1 cellular context compared by ENCODE assay signal in genomic region chr15:51828621-51829359, GRCh38.
TF ChIP-seq lines count a peak whose summit lies in the region.

No MANE protein-coding gene starts in this region.

TF ChIP-seq in K562, 482 proteins besides CTCF, POLR2A, EP300 and RAD21 (continued from another document and continues in another):
- TF ChIP-seq ZBTB5 (IDR thresholded peaks at IDR 0.05) (no peak), NCOR1 (IDR thresholded peaks at IDR 0.05) (peak; percentile 22; the same call in 1 of the 2 replicates), SMARCE1 (IDR thresholded peaks at IDR 0.05) (peak; percentile 82), PCBP1 (IDR thresholded peaks at IDR 0.05; ENCODE audit: low read depth, low read length, poor library complexity, severe bottlenecking) (no peak), RCOR1 (IDR thresholded peaks at IDR 0.05; ENCODE audit: borderline replicate concordance in 1 of 2, low read depth in 2 of 2, low read length in 2 of 2) (peak in 1 of 2 experiments; percentile 91; a peak in 2 of 4 replicates), TCF7L2 (IDR thresholded peaks at IDR 0.05; ENCODE audit: low read depth, low read length) (no peak), RFX1 (IDR thresholded peaks at IDR 0.05) (no peak), MTF1 (CRISPR knock-in tag; IDR thresholded peaks at IDR 0.05; ENCODE audit: borderline replicate concordance) (no peak), MYBL2 (IDR thresholded peaks at IDR 0.05; ENCODE audit: low read depth) (no peak), MYBL2 (CRISPR knock-in tag; IDR thresholded peaks at IDR 0.05; ENCODE audit: borderline replicate concordance) (no peak), WHSC1 (IDR thresholded peaks at IDR 0.05; ENCODE audit: low read length) (no peak), NFATC3 (IDR thresholded peaks at IDR 0.05) (no peak), FOXP4 (CRISPR knock-in tag; IDR thresholded peaks at IDR 0.05; ENCODE audit: borderline replicate concordance) (no peak), YBX1 (IDR thresholded peaks at IDR 0.05) (no peak), JUND (IDR thresholded peaks at IDR 0.05; ENCODE audit: borderline replicate concordance, low read depth, low read length) (peak; percentile 53; the same call in 1 of the 2 replicates), JUND (tag; IDR thresholded peaks at IDR 0.05; ENCODE audit: borderline replicate concordance, low read depth, low read length) (no peak; the same call in 2 of the 3 replicates), MNT (conservative IDR thresholded peaks at IDR 0.05) (no peak), HLTF (IDR thresholded peaks at IDR 0.05) (no peak), ZNF75A (CRISPR knock-in tag; IDR thresholded peaks at IDR 0.05) (no peak), FIP1L1 (IDR thresholded peaks at IDR 0.05; ENCODE audit: low read depth, low read length, poor library complexity, severe bottlenecking) (no peak), BRF2 (IDR thresholded peaks at IDR 0.05; ENCODE audit: borderline replicate concordance, insufficient read depth, insufficient read length) (no peak), ZNF785 (CRISPR knock-in tag; IDR thresholded peaks at IDR 0.05) (no peak), RNF2 (IDR thresholded peaks at IDR 0.05) (peak; percentile 59; the same call in 1 of the 2 replicates), NFE2 (IDR thresholded peaks at IDR 0.05; ENCODE audit: low read depth) (peak; percentile 68), RBM15 (IDR thresholded peaks at IDR 0.05; ENCODE audit: insufficient read depth, low read length) (no peak), ATF7 (IDR thresholded peaks at IDR 0.05) (peak; percentile 59), HDAC2 (IDR thresholded peaks at IDR 0.05) (peak; percentile 27; the same call in 1 of the 2 replicates), C11orf30 (IDR thresholded peaks at IDR 0.05; ENCODE audit: low read depth) (no peak), SP1 (CRISPR knock-in tag; IDR thresholded peaks at IDR 0.05) (no peak), RNF219 (CRISPR knock-in tag; IDR thresholded peaks at IDR 0.05) (no peak), KDM1A (IDR thresholded peaks at IDR 0.05) (peak; percentile 57 to 66), KHSRP (IDR thresholded peaks at IDR 0.05) (0 out of 2 replicates have a peak, but pooled peaks have one; percentile 28), CEBPG (CRISPR knock-in tag; IDR thresholded peaks at IDR 0.05) (peak; percentile 93), CEBPG (tag; conservative IDR thresholded peaks at IDR 0.05 in 1 of 2, IDR thresholded peaks at IDR 0.05 in 1 of 2) (peak in 1 of 2 experiments; percentile 84; a peak in 2 of 4 replicates), ZNF699 (CRISPR knock-in tag; IDR thresholded peaks at IDR 0.05; ENCODE audit: insufficient replicate concordance) (no peak), CBX3 (IDR thresholded peaks at IDR 0.05; ENCODE audit: borderline replicate concordance in 1 of 2, low read length in 2 of 2) (no peak), ZFX (CRISPR knock-in tag; IDR thresholded peaks at IDR 0.05) (no peak)
- TF ChIP-seq, protein P1, sequence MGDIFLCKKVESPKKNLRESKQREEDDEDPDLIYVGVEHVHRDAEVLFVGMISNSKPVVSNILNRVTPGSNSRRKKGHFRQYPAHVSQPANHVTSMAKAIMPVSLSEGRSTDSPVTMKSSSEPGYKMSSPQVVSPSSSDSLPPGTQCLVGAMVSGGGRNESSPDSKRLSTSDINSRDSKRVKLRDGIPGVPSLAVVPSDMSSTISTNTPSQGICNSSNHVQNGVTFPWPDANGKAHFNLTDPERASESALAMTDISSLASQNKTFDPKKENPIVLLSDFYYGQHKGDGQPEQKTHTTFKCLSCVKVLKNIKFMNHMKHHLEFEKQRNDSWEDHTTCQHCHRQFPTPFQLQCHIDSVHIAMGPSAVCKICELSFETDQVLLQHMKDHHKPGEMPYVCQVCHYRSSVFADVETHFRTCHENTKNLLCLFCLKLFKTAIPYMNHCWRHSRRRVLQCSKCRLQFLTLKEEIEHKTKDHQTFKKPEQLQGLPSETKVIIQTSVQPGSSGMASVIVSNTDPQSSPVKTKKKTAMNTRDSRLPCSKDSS (IDR thresholded peaks at IDR 0.05; ENCODE audit: low read depth, partially characterized antibody): no peak
- TF ChIP-seq, protein P2, sequence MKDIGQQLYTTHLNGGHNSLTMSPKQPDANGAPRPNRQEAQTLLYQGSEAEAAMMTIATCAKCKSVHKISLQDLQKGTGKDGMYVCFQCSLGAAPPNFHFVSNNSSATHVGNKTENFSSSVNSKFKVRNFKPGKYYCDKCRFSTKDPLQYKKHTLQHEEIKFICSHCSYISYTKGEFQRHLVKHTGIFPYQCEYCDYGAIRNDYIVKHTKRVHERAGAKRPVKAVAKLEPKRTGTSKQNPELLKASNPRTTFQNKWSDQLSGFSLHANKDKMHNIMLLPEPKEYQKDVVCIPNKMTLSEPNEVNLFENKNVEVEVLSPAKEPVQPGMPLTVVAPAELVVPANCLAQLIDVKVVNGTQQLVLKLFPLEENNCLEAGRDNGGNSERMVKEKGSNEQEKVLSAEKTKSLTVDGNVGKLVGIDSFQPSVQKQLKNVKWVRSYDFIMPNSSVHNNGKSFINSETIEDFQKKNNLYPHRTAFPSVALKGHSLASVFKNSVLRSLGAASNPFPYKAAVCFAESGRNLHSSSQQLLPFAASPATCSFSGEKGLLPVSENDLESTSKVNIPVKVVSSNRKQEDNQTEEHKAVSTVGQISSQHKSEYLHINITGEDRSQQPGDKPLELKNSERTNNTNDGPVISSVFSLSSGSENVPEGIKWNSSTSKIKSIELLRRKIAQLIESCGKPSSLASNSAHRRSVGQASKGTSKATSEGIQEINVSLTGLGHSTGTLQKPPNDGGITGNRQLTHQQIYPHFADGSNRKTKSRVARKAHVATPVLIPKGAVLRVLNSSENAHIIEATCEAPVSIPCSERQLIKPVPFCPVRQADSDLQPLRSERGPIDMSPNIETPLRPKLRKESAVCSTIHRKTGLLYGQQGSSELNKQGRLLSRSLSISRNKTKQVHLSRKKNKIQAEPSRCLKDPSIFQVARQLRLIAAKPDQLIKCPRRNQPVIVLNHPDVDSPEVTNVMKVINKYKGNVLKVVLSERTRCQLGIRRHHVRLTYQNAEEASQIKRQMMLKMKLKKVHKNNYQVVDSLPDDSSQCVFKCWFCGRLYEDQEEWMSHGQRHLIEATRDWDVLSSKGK (CRISPR knock-in tag; IDR thresholded peaks at IDR 0.05): no peak
- TF ChIP-seq, protein P3, sequence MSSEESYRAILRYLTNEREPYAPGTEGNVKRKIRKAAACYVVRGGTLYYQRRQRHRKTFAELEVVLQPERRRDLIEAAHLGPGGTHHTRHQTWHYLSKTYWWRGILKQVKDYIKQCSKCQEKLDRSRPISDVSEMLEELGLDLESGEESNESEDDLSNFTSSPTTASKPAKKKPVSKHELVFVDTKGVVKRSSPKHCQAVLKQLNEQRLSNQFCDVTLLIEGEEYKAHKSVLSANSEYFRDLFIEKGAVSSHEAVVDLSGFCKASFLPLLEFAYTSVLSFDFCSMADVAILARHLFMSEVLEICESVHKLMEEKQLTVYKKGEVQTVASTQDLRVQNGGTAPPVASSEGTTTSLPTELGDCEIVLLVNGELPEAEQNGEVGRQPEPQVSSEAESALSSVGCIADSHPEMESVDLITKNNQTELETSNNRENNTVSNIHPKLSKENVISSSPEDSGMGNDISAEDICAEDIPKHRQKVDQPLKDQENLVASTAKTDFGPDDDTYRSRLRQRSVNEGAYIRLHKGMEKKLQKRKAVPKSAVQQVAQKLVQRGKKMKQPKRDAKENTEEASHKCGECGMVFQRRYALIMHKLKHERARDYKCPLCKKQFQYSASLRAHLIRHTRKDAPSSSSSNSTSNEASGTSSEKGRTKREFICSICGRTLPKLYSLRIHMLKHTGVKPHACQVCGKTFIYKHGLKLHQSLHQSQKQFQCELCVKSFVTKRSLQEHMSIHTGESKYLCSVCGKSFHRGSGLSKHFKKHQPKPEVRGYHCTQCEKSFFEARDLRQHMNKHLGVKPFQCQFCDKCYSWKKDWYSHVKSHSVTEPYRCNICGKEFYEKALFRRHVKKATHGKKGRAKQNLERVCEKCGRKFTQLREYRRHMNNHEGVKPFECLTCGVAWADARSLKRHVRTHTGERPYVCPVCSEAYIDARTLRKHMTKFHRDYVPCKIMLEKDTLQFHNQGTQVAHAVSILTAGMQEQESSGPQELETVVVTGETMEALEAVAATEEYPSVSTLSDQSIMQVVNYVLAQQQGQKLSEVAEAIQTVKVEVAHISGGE (CRISPR knock-in tag; IDR thresholded peaks at IDR 0.05): no peak
- TF ChIP-seq, protein P4, sequence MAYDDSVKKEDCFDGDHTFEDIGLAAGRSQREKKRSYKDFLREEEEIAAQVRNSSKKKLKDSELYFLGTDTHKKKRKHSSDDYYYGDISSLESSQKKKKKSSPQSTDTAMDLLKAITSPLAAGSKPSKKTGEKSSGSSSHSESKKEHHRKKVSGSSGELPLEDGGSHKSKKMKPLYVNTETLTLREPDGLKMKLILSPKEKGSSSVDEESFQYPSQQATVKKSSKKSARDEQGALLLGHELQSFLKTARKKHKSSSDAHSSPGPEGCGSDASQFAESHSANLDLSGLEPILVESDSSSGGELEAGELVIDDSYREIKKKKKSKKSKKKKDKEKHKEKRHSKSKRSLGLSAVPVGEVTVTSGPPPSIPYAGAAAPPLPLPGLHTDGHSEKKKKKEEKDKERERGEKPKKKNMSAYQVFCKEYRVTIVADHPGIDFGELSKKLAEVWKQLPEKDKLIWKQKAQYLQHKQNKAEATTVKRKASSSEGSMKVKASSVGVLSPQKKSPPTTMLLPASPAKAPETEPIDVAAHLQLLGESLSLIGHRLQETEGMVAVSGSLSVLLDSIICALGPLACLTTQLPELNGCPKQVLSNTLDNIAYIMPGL (CRISPR knock-in tag; IDR thresholded peaks at IDR 0.05): no peak
- TF ChIP-seq, protein P5, sequence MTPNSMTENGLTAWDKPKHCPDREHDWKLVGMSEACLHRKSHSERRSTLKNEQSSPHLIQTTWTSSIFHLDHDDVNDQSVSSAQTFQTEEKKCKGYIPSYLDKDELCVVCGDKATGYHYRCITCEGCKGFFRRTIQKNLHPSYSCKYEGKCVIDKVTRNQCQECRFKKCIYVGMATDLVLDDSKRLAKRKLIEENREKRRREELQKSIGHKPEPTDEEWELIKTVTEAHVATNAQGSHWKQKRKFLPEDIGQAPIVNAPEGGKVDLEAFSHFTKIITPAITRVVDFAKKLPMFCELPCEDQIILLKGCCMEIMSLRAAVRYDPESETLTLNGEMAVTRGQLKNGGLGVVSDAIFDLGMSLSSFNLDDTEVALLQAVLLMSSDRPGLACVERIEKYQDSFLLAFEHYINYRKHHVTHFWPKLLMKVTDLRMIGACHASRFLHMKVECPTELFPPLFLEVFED (CRISPR knock-in tag; conservative IDR thresholded peaks at IDR 0.05): no peak
